In the genomic region with DNA sequence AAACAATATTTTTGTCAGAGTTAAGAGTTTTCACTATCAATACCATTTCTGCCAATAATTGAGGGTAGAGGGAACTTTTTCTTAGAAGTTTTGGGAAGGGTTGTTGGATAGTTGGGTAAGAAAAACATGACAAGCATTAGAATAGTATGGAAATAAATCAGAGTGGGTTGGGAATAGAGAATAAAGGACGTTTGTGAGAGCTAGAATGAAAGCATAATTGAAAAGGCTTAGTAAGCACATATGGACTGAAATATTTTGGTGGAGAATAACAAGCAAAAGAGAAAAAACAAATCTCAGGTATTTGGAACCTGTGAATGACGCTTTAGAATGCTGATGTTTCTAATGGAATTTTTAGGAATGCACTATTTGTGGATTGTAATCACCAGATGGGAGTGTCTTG, we compare ENCODE assay signal across 16 cellular contexts.
DNase-seq lines count a peak whose midpoint lies in the region; ATAC-seq and TF ChIP-seq lines count a peak whose summit lies in the region.
"Had no signal": no experiment of that assay in that cellular context is flagged by ENCODE, and none has a peak within 500 bp of the region (broad histone marks: within the 10 kb centered on the region; RNA-seq: fewer than 3 reads in every experiment).

No MANE protein-coding gene starts in this region.

- H2AFZ ChIP-seq in PC-9: no peak overlapping the region
- H2AFZ ChIP-seq: GM23248 had no signal

- no peaks in the 10 kb centered on the region for H3K36me3 Mint-ChIP-seq in HFFc6 (ENCODE audit: low read depth)
- H3K36me3 Mint-ChIP-seq: CD4-positive, alpha-beta memory T cell had no signal

- H3K36me3 ChIP-seq in PC-9 (ENCODE audit: low read depth): no peaks in the 10 kb centered on the region

- CTCF ChIA-PET in PC-9 (lab: Charles Lee): no interaction called here

- H3K9me2 ChIP-seq in PC-9 (ENCODE audit: insufficient read depth): no peaks in the 10 kb centered on the region

- no peaks in the 10 kb centered on the region for H3K4me1 Mint-ChIP-seq in HFFc6 (ENCODE audit: low read depth)
- H3K4me1 Mint-ChIP-seq: CD4-positive, alpha-beta memory T cell had no signal

- no peak for TF ChIP-seq CTCF in lower leg skin (IDR thresholded peaks at IDR 0.05)
- no peak for TF ChIP-seq CTCF in HFFc6 (IDR thresholded peaks at IDR 0.05)
- TF ChIP-seq CTCF in PC-9 (conservative IDR thresholded peaks at IDR 0.05): no peak

- BruUV-seq in PC-9 (replicated peaks; lab: Mats Ljungman, UMichigan): no TSS peak

- intact Hi-C loops in lower leg skin (cut with DNase I; ENCODE audit: low total_unique reads) (no loop called here), PC-9 (cut with micrococcal nuclease; ENCODE audit: unreplicated experiment) (no loop called here)

- no peaks in the 10 kb centered on the region for H3F3A ChIP-seq in PC-9 (ENCODE audit: insufficient read depth, low read depth)

- H3K27me3 Mint-ChIP-seq in HFFc6 (ENCODE audit: insufficient read depth): peaks cover 2% of the 10 kb centered on the region; the same call in 1 of the 2 replicates
- H3K27me3 Mint-ChIP-seq: CD4-positive, alpha-beta memory T cell had no signal

- H3K27ac Mint-ChIP-seq in HFFc6: no peak overlapping the region
- H3K27ac Mint-ChIP-seq: CD4-positive, alpha-beta memory T cell had no signal

- no peak overlapping the region for H3K4me3 Mint-ChIP-seq in HFFc6
- H3K4me3 Mint-ChIP-seq: CD4-positive, alpha-beta memory T cell had no signal

- WGBS in lower leg skin, 2 donors: 55 to 62% methylated on average over 2 of the region's 2 CpGs

- H3K4me3 ChIP-seq in lower leg skin (ENCODE audit: low read depth, poor library complexity, severe bottlenecking) (no peak overlapping the region), PC-9 (no peak overlapping the region)
- H3K4me3 ChIP-seq: GM23248 had no signal

- H4K20me1 ChIP-seq in PC-9 (ENCODE audit: insufficient read depth): no peaks in the 10 kb centered on the region

- H3K27me3 ChIP-seq in PC-9 (ENCODE audit: insufficient read depth, low read depth): no peaks in the 10 kb centered on the region

- no peak overlapping the region for H3K4me2 ChIP-seq in PC-9

- H3K79me2 ChIP-seq in PC-9 (ENCODE audit: low read depth): no peaks in the 10 kb centered on the region

- ATAC-seq in HG02885 (IDR thresholded peaks at IDR 0.05; ENCODE audit: poor library complexity, unreplicated experiment): no peak

- H3K9me3 ChIP-seq in PC-9 (ENCODE audit: insufficient read depth, low read depth): no peaks in the 10 kb centered on the region

- peak; percentile 76 for DNase-seq in globus pallidus (ENCODE audit: low spot score)
- peak; percentile 83 for DNase-seq in pons (ENCODE audit: low spot score)
- DNase-seq in lower leg skin (ENCODE audit: low spot score in 2 of 2): no peak
- DNase-seq in HFFc6: no peak
- DNase-seq in PC-9: no peak
- DNase-seq: C1 segment of cervical spinal cord; Calu3; CD4-positive, alpha-beta memory T cell; COR-L47; DMS153; DND-41; GM23248; H7; HCEC 1CT had no signal

- H3K27ac ChIP-seq in cingulate gyrus (ENCODE audit: low read depth, low read length) (peak overlapping the region; percentile 56), PC-9 (no peak overlapping the region)
- H3K27ac ChIP-seq: GM23248 had no signal

- no peaks in the 10 kb centered on the region for H3K4me1 ChIP-seq in PC-9 (replicated peaks; ENCODE audit: insufficient read depth)

- H3K9me3 Mint-ChIP-seq in HFFc6: no peaks in the 10 kb centered on the region; the same call in 1 of the 2 replicates

- TF ChIP-seq POLR2A in lower leg skin (IDR thresholded peaks at IDR 0.05): no peak

- POLR2A ChIA-PET in PC-9 (lab: Charles Lee; ENCODE audit: unreplicated experiment): no interaction called here

Comparison
In these comparisons a context has a peak if more than half of its experiments do, and no peak if none do; other contexts are left out.
1. DNase-seq: peak in globus pallidus (single experiment) and pons (single experiment); none in lower leg skin (0 of 2), HFFc6 (single experiment) and PC-9 (0 of 2).